Comparison of ENCODE assay signal across 8 cellular contexts in genomic region chr21:34614693-34615486, GRCh38. TPM values are rescaled to one million over a fixed set of nuclear protein-coding genes. Genes with fewer than 3 reads are reported as not detected.
A peak's percentile ranks its signal among the peaks of the same experiment; 100 is the strongest.
DNase-seq lines count a peak whose midpoint lies in the region; ATAC-seq and TF ChIP-seq lines count a peak whose summit lies in the region.

TSS of gene RCAN1 (minus strand) at chr21:34615113. CDS start at chr21:34615011, 102 bp downstream.

- peak within 1 kb of the TSS; percentile 85 for H3K27ac Mint-ChIP-seq in progenitor cell of endocrine pancreas

- H3K27me3 ChIP-seq in left ventricle myocardium inferior (ENCODE audit: low read depth), result no peaks in the 10 kb centered on the region
- no peaks in the 10 kb centered on the region for H3K27me3 ChIP-seq in upper lobe of right lung

- H3K4me3 ChIP-seq in left ventricle myocardium inferior (peak within 1 kb of the TSS; percentile 87), upper lobe of right lung (peak within 1 kb of the TSS; percentile 70)

- H3K4me1 ChIP-seq in left ventricle myocardium inferior (peaks cover 68% of the 10 kb centered on the region), upper lobe of right lung (peaks cover 14% of the 10 kb centered on the region)

- peak; percentile 98 for DNase-seq in NCI-H1694 (lab: John Stamatoyannopoulos, UW)
- peak; percentile 65 to 94 (median 80) for DNase-seq in T-helper 2 cell
- DNase-seq in left ventricle myocardium inferior, result peak; percentile 91
- DNase-seq in progenitor cell of endocrine pancreas (ENCODE audit: low spot score, unreplicated experiment), result peak; percentile 74
- peak; percentile 94 for DNase-seq in upper lobe of right lung

- no peaks in the 10 kb centered on the region for H3K9me3 ChIP-seq in left ventricle myocardium inferior (replicated peaks)
- H3K9me3 ChIP-seq in upper lobe of right lung, result no peaks in the 10 kb centered on the region

- peak within 1 kb of the TSS; percentile 79 for H3K4me3 Mint-ChIP-seq in progenitor cell of endocrine pancreas (ENCODE audit: low read depth)

- intact Hi-C loops in left ventricle myocardium inferior (cut with micrococcal nuclease), result no loop called here
- intact Hi-C loops in upper lobe of right lung (cut with DNase I), result no loop called here

- H3K27ac ChIP-seq in angular gyrus (ENCODE audit: low read depth, low read length), result peak within 1 kb of the TSS; percentile 91
- peak within 1 kb of the TSS; percentile 91 for H3K27ac ChIP-seq in left ventricle myocardium inferior (replicated peaks)
- H3K27ac ChIP-seq in upper lobe of right lung, result peak within 1 kb of the TSS; percentile 81

- no peaks in the 10 kb centered on the region for H3K9me3 Mint-ChIP-seq in progenitor cell of endocrine pancreas (ENCODE audit: low read depth)

- no peaks in the 10 kb centered on the region for H3K36me3 Mint-ChIP-seq in progenitor cell of endocrine pancreas (ENCODE audit: insufficient read depth)

- H3K36me3 ChIP-seq in left ventricle myocardium inferior (no peaks in the 10 kb centered on the region), upper lobe of right lung (no peaks in the 10 kb centered on the region)

- H3K27me3 Mint-ChIP-seq in progenitor cell of endocrine pancreas, result peaks cover 38% of the 10 kb centered on the region

- H3K4me1 Mint-ChIP-seq in progenitor cell of endocrine pancreas (ENCODE audit: low read depth), result peaks cover 10% of the 10 kb centered on the region

- ATAC-seq in GM18499 (IDR thresholded peaks at IDR 0.05; ENCODE audit: insufficient read depth, unreplicated experiment) (peak; percentile 96), HG02885 (IDR thresholded peaks at IDR 0.05; ENCODE audit: poor library complexity, unreplicated experiment) (peak; percentile 96), upper lobe of right lung (peak; percentile 99)

- no peak for TF ChIP-seq CTCF in left ventricle myocardium inferior (IDR thresholded peaks at IDR 0.05; ENCODE audit: borderline replicate concordance)
- no peak for TF ChIP-seq CTCF in progenitor cell of endocrine pancreas (IDR thresholded peaks at IDR 0.05; ENCODE audit: unreplicated experiment)
- TF ChIP-seq CTCF in upper lobe of right lung (IDR thresholded peaks at IDR 0.05), result no peak

RNA-seq across cellular contexts. Expression of gene RCAN1, which starts in this region (rescaled TPM):
- 75.3 TPM for total RNA-seq in left ventricle myocardium inferior
- total RNA-seq in progenitor cell of endocrine pancreas, result 11.6 and 14.2 TPM in 2 replicates
- 26.9 TPM for total RNA-seq in upper lobe of right lung

Comparison
In these comparisons a context has a peak if more than half of its experiments do, and no peak if none do; other contexts are left out.
1. Peak in every context shown above with its lines: DNase-seq, ATAC-seq, H3K4me3 ChIP-seq and H3K27ac ChIP-seq.